14 cellular contexts compared by ENCODE assay signal in the genomic region with DNA sequence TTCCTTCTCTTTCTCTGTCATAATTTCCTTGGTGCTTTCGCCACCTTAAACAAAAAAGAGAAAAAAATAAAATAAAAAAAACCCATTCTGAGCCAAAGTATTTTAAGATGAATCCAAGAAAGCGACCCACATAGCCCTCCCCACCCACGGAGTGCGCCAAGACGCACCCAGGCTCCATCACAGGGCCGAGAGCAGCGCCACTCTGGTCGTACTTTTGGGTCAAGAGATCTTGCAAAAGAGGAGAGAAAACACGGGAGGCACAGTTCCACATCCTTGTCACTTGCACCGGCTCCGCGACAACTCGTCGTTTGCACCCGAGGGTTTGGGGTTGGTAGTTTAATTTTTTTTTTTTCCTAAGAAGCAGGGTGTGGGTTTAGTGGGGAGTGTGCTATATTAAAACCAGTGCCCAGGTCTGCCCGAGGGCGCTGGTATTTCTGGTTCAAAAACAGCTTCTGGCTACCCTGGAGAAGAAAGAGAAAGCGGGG. TPM values are rescaled to one million over a fixed set of nuclear protein-coding genes. Genes with fewer than 3 reads are reported as not detected.
DNase-seq lines count a peak whose midpoint lies in the region; ATAC-seq and TF ChIP-seq lines count a peak whose summit lies in the region.
"Had no signal": no experiment of that assay in that cellular context is flagged by ENCODE, and none has a peak within 500 bp of the region (broad histone marks: within the 10 kb centered on the region; RNA-seq: fewer than 3 reads in every experiment).

No MANE protein-coding gene starts in this region.

- peaks cover 47% of the 10 kb centered on the region for H3K4me1 ChIP-seq in iPS-18a (ENCODE audit: control insufficient read depth, low read depth, low read length)
- H3K4me1 ChIP-seq: Caco-2 had no signal

- ATAC-seq in stimulated activated naive CD8-positive, alpha-beta T cell treated with anti-CD3 and anti-CD28 coated beads, Interleukin-15, Interleukin-2, amounts not matched to agents 100 U/mL and 50 U/mL, for 24 hours: no peak
- ATAC-seq in activated B cell treated with CpG ODN at 0.5 μM for 24 hours (ENCODE audit: low read depth) (no peak), GM18868 (IDR thresholded peaks at IDR 0.05; ENCODE audit: unreplicated experiment) (no peak)

- peaks cover 3% of the 10 kb centered on the region for H3K36me3 Mint-ChIP-seq in stimulated activated naive CD8-positive, alpha-beta T cell treated with anti-CD3 and anti-CD28 coated beads, Interleukin-15, Interleukin-2, amounts not matched to agents 100 ng/mL and 50 ng/mL, for 24 hours (ENCODE audit: low read depth)
- H3K36me3 Mint-ChIP-seq in activated B cell treated with CpG ODN at 0.5 μM for 24 hours (ENCODE audit: low read depth): no peaks in the 10 kb centered on the region
- no peaks in the 10 kb centered on the region for H3K36me3 Mint-ChIP-seq in type B pancreatic cell

- no peaks in the 10 kb centered on the region for H3K9me3 ChIP-seq in iPS-18a (ENCODE audit: control insufficient read depth, low read depth, low read length)
- H3K9me3 ChIP-seq: Caco-2, SJSA1, vagina had no signal

- CTCF ChIA-PET in activated B cell treated with CpG ODN at 0.5 μM for 24 hours (lab: Charles Lee): no interaction called here

- peak overlapping the region; percentile 31 for H3K4me3 ChIP-seq in iPS-18a (ENCODE audit: low read length)
- H3K4me3 ChIP-seq: SJSA1, vagina had no signal

- no peak for DNase-seq in stimulated activated naive CD8-positive, alpha-beta T cell treated with anti-CD3 and anti-CD28 coated beads, Interleukin-15, Interleukin-2, amounts not matched to agents 100 U/mL and 50 U/mL, for 24 hours
- DNase-seq in activated B cell treated with CpG ODN at 0.5 μM for 24 hours: no peak
- DNase-seq in type B pancreatic cell (ENCODE audit: extremely low spot score, unreplicated experiment): no peak
- no peak for DNase-seq in DMS79 treated with DMSO at 0.1 percent for 48 hours (lab: John Stamatoyannopoulos, UW)
- DNase-seq in NOMO-1 treated with DMSO at 0.1 percent for 48 hours (lab: John Stamatoyannopoulos, UW; ENCODE audit: unreplicated experiment): no peak
- DNase-seq: aorta; effector CD8-positive, alpha-beta T cell had no signal

- H3K36me3 ChIP-seq in iPS-18a (ENCODE audit: control insufficient read depth, low read depth, low read length): no peaks in the 10 kb centered on the region
- H3K36me3 ChIP-seq: SJSA1, vagina had no signal

- H3K4me1 Mint-ChIP-seq in stimulated activated naive CD8-positive, alpha-beta T cell treated with anti-CD3 and anti-CD28 coated beads, Interleukin-15, Interleukin-2, amounts not matched to agents 100 ng/mL and 50 ng/mL, for 24 hours (ENCODE audit: low read depth): peaks cover 38% of the 10 kb centered on the region
- H3K4me1 Mint-ChIP-seq in activated B cell treated with CpG ODN at 0.5 μM for 24 hours (peaks cover 33% of the 10 kb centered on the region), type B pancreatic cell (ENCODE audit: unreplicated experiment) (peaks cover 32% of the 10 kb centered on the region)

- no peak overlapping the region for H3K27ac ChIP-seq in iPS-18a (ENCODE audit: low read length)
- H3K27ac ChIP-seq: SJSA1, vagina had no signal

- TF ChIP-seq CTCF in activated B cell treated with CpG ODN at 0.5 μM for 24 hours (IDR thresholded peaks at IDR 0.05) (no peak), type B pancreatic cell (conservative IDR thresholded peaks at IDR 0.05) (no peak)

- POLR2A ChIA-PET in activated B cell treated with CpG ODN at 0.5 μM for 24 hours (lab: Charles Lee): no interaction called here

- peaks cover 99% of the 10 kb centered on the region for H3K27me3 ChIP-seq in iPS-18a (ENCODE audit: control insufficient read depth, insufficient read depth, low read length)
- H3K27me3 ChIP-seq: SJSA1 had no signal

- H3K4me3 Mint-ChIP-seq in stimulated activated naive CD8-positive, alpha-beta T cell treated with anti-CD3 and anti-CD28 coated beads, Interleukin-15, Interleukin-2, amounts not matched to agents 100 ng/mL and 50 ng/mL, for 24 hours: peak overlapping the region; percentile 47
- H3K4me3 Mint-ChIP-seq in activated B cell treated with CpG ODN at 0.5 μM for 24 hours (peak overlapping the region; percentile 46), type B pancreatic cell (peak overlapping the region; percentile 80)

- H3K9ac ChIP-seq in iPS-18a (ENCODE audit: low read length): no peak overlapping the region

- intact Hi-C loops in activated B cell treated with CpG ODN at 0.5 μM for 24 hours (cut with micrococcal nuclease): loop anchor here (10.0 kb wide), 2 partner anchors 1802 to 1832 kb away; no protein-coding TSS in a partner anchor

- peaks cover 78% of the 10 kb centered on the region for H3K27me3 Mint-ChIP-seq in stimulated activated naive CD8-positive, alpha-beta T cell treated with anti-CD3 and anti-CD28 coated beads, Interleukin-15, Interleukin-2, amounts not matched to agents 100 ng/mL and 50 ng/mL, for 24 hours
- H3K27me3 Mint-ChIP-seq in activated B cell treated with CpG ODN at 0.5 μM for 24 hours (peaks cover 67% of the 10 kb centered on the region), type B pancreatic cell (peaks cover 88% of the 10 kb centered on the region)

- H3K27ac Mint-ChIP-seq in stimulated activated naive CD8-positive, alpha-beta T cell treated with anti-CD3 and anti-CD28 coated beads, Interleukin-15, Interleukin-2, amounts not matched to agents 100 ng/mL and 50 ng/mL, for 24 hours: no peak overlapping the region
- no peak overlapping the region for H3K27ac Mint-ChIP-seq in activated B cell treated with CpG ODN at 0.5 μM for 24 hours
- peak overlapping the region; percentile 50 for H3K27ac Mint-ChIP-seq in type B pancreatic cell

- H3K9me3 Mint-ChIP-seq in stimulated activated naive CD8-positive, alpha-beta T cell treated with anti-CD3 and anti-CD28 coated beads, Interleukin-15, Interleukin-2, amounts not matched to agents 100 ng/mL and 50 ng/mL, for 24 hours: no peaks in the 10 kb centered on the region
- H3K9me3 Mint-ChIP-seq in activated B cell treated with CpG ODN at 0.5 μM for 24 hours: no peaks in the 10 kb centered on the region
- no peaks in the 10 kb centered on the region for H3K9me3 Mint-ChIP-seq in type B pancreatic cell

RNA-seq across cellular contexts. Expression of a gene that starts 1.7 kb away (rescaled TPM):
- total RNA-seq in activated B cell treated with CpG ODN at 0.5 μM for 24 hours (not detected in 2 replicates), type B pancreatic cell (ENCODE audit: low replicate concordance) (0.56 TPM in 1 of 2 replicates, not detected in the other)
- total RNA-seq: aorta, skeletal muscle tissue, vagina had no signal
